In the genomic region with DNA sequence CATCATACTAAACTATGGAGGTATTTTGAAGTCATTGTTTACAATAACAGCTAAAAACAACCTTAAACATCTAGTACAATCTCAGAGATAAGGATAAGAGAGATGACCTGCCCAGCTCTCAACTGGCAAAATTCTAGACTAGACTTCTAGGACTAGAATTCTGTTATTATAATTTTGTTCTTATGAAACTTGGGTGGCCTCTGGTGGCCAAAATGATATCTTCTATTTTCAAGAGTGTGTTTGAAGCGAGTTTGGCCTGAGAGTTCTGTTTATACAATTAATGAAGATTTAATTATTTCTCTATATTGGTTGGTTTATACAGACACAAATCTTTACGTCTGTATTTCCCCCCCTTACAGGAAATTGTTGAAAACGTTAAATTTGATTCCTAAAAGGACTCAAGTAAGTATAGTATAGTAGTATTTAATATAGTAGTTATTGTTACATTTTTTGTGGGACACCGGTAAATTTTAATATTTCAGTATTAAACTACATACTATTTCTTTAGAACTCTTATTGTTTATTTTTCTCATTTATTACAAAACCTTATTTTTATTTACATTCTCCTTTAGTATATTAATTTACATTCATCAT, we compare ENCODE assay signal across 8 cellular contexts. TPM values are rescaled to one million over a fixed set of nuclear protein-coding genes. Genes with fewer than 3 reads are reported as not detected.
DNase-seq lines count a peak whose midpoint lies in the region; ATAC-seq, FAIRE-seq and TF ChIP-seq lines count a peak whose summit lies in the region.

No MANE protein-coding gene starts in this region.

- no peak overlapping the region for H2BK15ac ChIP-seq in neuronal stem cell (ENCODE audit: low read length)

- no peak overlapping the region for H2AK5ac ChIP-seq in neuronal stem cell (ENCODE audit: low read depth, low read length)

- intact Hi-C loops in K562 (cut with micrococcal nuclease) (loop anchor here (1.0 to 5.0 kb wide), 3 partner anchors 35 to 203 kb away; no protein-coding TSS in a partner anchor), tibial artery (cut with DNase I; ENCODE audit: low total_unique reads) (loop anchor here (5.0 kb wide), 1 partner anchor 205 kb away; no protein-coding TSS in a partner anchor)

- no peak overlapping the region for H3K4me3 ChIP-seq in K562
- H3K4me3 ChIP-seq in tibial artery = no peak overlapping the region
- no peak overlapping the region for H3K4me3 ChIP-seq in neuronal stem cell (ENCODE audit: low read length in 2 of 2)

- H4K20me1 ChIP-seq in K562 (replicated peaks; ENCODE audit: control insufficient read depth, insufficient read depth, low read length) = 0 out of 2 replicates have a peak, but pooled peaks cover 12% of the 10 kb centered on the region

- WGBS in K562 (ENCODE audit: insufficient coverage, low coverage, missing lambda C conversion rate) = 24% methylated on average over 4 of the region's 4 CpGs
- no CpG with 5 or more reads among the region's 4 CpGs for WGBS in neuronal stem cell (ENCODE audit: extremely low coverage in 2 of 2, insufficient read length in 2 of 2, insufficient replicate concordance in 1 of 2), 2 donors

- no TSS peak for BruUV-seq in K562 (replicated peaks; lab: Mats Ljungman, UMichigan)

- H2BK5ac ChIP-seq in neuronal stem cell (ENCODE audit: low read length) = no peak overlapping the region

- H3K36me3 ChIP-seq in K562 (ENCODE audit: control insufficient read depth, insufficient read depth, low read length) = peaks cover 34% of the 10 kb centered on the region; the same call in 2 of the 3 replicates
- H3K36me3 ChIP-seq in tibial artery = peaks cover 3% of the 10 kb centered on the region in 3 donors
- H3K36me3 ChIP-seq in neuronal stem cell (replicated peaks in 1 of 2; ENCODE audit: control insufficient read depth in 2 of 2, insufficient read depth in 2 of 2, low read length in 2 of 2) = peaks cover 2 to 37% of the 10 kb centered on the region in 2 donors

- H2AFZ ChIP-seq in K562 (ENCODE audit: low read depth, low read length) (no peak overlapping the region), neuronal stem cell (ENCODE audit: low read length) (no peak overlapping the region)

- H3K14ac ChIP-seq in neuronal stem cell (ENCODE audit: low read length) = no peak overlapping the region

- H3K79me2 ChIP-seq in K562 (ENCODE audit: control insufficient read depth, insufficient read depth, low read length) = peaks cover 89% of the 10 kb centered on the region

- no peak overlapping the region for H3K9ac ChIP-seq in K562 (ENCODE audit: insufficient read depth in 1 of 2, low read depth in 2 of 2, low read length in 2 of 2)
- H3K9ac ChIP-seq in neuronal stem cell (ENCODE audit: low read depth, low read length, poor library complexity) = no peak overlapping the region

- no peak overlapping the region for H4K91ac ChIP-seq in neuronal stem cell (ENCODE audit: low read depth, low read length, poor library complexity)

- no peak overlapping the region for H4K8ac ChIP-seq in neuronal stem cell (ENCODE audit: low read depth, low read length)

- no peak overlapping the region for H3K27ac ChIP-seq in K562 (ENCODE audit: extremely low read depth, low read depth, low read length)
- H3K27ac ChIP-seq in tibial artery = no peak overlapping the region
- no peak overlapping the region for H3K27ac ChIP-seq in neuronal stem cell (replicated peaks; ENCODE audit: low read length)

- H3K4me1 ChIP-seq in K562 (replicated peaks in 1 of 2; ENCODE audit: control insufficient read depth in 2 of 2, insufficient read depth in 2 of 2, low read length in 2 of 2) (peaks cover 3 to 4% of the 10 kb centered on the region in 2 experiments), tibial artery (peaks cover 0 to 17% (median 9%) of the 10 kb centered on the region in 4 donors), neuronal stem cell (ENCODE audit: control insufficient read depth in 2 of 2, insufficient read depth in 1 of 2, low read depth in 1 of 2, low read length in 2 of 2) (peaks cover 0 to 3% of the 10 kb centered on the region in 2 donors)

- no peak for TF ChIP-seq EP300 in K562 (IDR thresholded peaks at IDR 0.05; ENCODE audit: low read length)

- CTCF ChIA-PET in K562 (lab: Yijun Ruan, JAX; ENCODE audit: low intra/inter-chr PET ratio) = interaction anchor here (0.6 to 2.9 kb wide), 5 partner anchors 169 to 1385 kb away, joined by 3 to 27 read pairs (median 3); no protein-coding TSS in a partner anchor

- H3K18ac ChIP-seq in neuronal stem cell (ENCODE audit: low read length) = no peak overlapping the region

- H2BK12ac ChIP-seq in neuronal stem cell (ENCODE audit: low read length) = no peak overlapping the region

- H3K9me1 ChIP-seq in K562 (ENCODE audit: control insufficient read depth, insufficient read depth, low read length) = no peaks in the 10 kb centered on the region

- peak; percentile 78 to 83 for TF ChIP-seq RAD21 in K562 (CRISPR knock-in tag; conservative IDR thresholded peaks at IDR 0.05 in 1 of 2, IDR thresholded peaks at IDR 0.05 in 1 of 2)

- no peak overlapping the region for H3K4ac ChIP-seq in neuronal stem cell (ENCODE audit: low read length)

- H2BK120ac ChIP-seq in neuronal stem cell (ENCODE audit: low read depth, low read length) = no peak overlapping the region

- no peaks in the 10 kb centered on the region for H3K79me1 ChIP-seq in neuronal stem cell (ENCODE audit: low read depth, low read length)

- no peak overlapping the region for H3K4me2 ChIP-seq in K562 (ENCODE audit: insufficient read depth, low read length)
- no peak overlapping the region for H3K4me2 ChIP-seq in neuronal stem cell (ENCODE audit: insufficient read depth, low read length, poor library complexity, severe bottlenecking)

- ATAC-seq in GM18873 (IDR thresholded peaks at IDR 0.05; ENCODE audit: low FRiP score, unreplicated experiment) = peak; percentile 67
- peak; percentile 78 for ATAC-seq in HG03280 (IDR thresholded peaks at IDR 0.05; ENCODE audit: unreplicated experiment)
- ATAC-seq in K562 = peak; percentile 81

- TF ChIP-seq POLR2A in K562 (conservative IDR thresholded peaks at IDR 0.05) = no peak

- DNase-seq in Caki2 (ENCODE audit: low read depth) = peak; percentile 29
- DNase-seq in NCI-H510A treated with DMSO at 0.1 percent for 48 hours (lab: John Stamatoyannopoulos, UW) = peak; percentile 44
- peak in 2 of 4 experiments; percentile 42 to 65 for DNase-seq in K562 (ENCODE audit: extremely low read depth in 1 of 4, low spot score in 3 of 4)
- DNase-seq in iris pigment epithelial cell (ENCODE audit: low read depth) = peak; percentile 46
- no peak for DNase-seq in tibial artery
- no peak for DNase-seq in neuronal stem cell (ENCODE audit: low spot score)

- no peak overlapping the region for H3K23ac ChIP-seq in neuronal stem cell (ENCODE audit: low read depth, low read length, poor library complexity)

- H3K9me3 ChIP-seq in K562 (replicated peaks; ENCODE audit: control insufficient read depth, insufficient read depth, low read depth, low read length) = no peaks in the 10 kb centered on the region
- no peaks in the 10 kb centered on the region for H3K9me3 ChIP-seq in tibial artery
- no peaks in the 10 kb centered on the region for H3K9me3 ChIP-seq in neuronal stem cell (replicated peaks in 1 of 2; ENCODE audit: control insufficient read depth in 2 of 2, insufficient read depth in 1 of 2, low read depth in 1 of 2, low read length in 2 of 2)

- in situ Hi-C loops in Caki2 (cut with HindIII; ENCODE audit: low pct_unique_long_range_greater_than_20kb, low sequenced_read_pairs) = loop anchor here (5.0 to 25.0 kb wide), 2 partner anchors 35 to 195 kb away; a partner anchor contains a TSS
- in situ Hi-C loops in K562 (cut with MboI) = no loop called here

- POLR2A ChIA-PET in K562 (lab: Yijun Ruan, JAX) = interaction anchor here (0.9 to 1.0 kb wide), 2 partner anchors 7 to 32 kb away, joined by 3 to 6 read pairs; no protein-coding TSS in a partner anchor

- no peaks in the 10 kb centered on the region for H3K27me3 ChIP-seq in K562 (ENCODE audit: control insufficient read depth in 2 of 2, insufficient read depth in 2 of 2, low read length in 2 of 2)
- no peaks in the 10 kb centered on the region for H3K27me3 ChIP-seq in tibial artery
- no peaks in the 10 kb centered on the region for H3K27me3 ChIP-seq in neuronal stem cell (ENCODE audit: control insufficient read depth in 3 of 3, insufficient read depth in 3 of 3, low read depth in 1 of 3, low read length in 3 of 3)

- FAIRE-seq in K562 (lab: Jason Lieb, UNC) = peak; percentile 77

- TF ChIP-seq CTCF in K562 (IDR thresholded peaks at IDR 0.05 in 2 of 3, conservative IDR thresholded peaks at IDR 0.05 in 1 of 3; ENCODE audit: insufficient read depth in 2 of 3, low read depth in 1 of 3, low read length in 3 of 3) = peak; percentile 41 to 72 (median 51); a peak in 5 of 6 replicates
- TF ChIP-seq CTCF in tibial artery (IDR thresholded peaks at IDR 0.05) = peak; percentile 53 to 66

RNA-seq across cellular contexts. Expression of a gene that starts 6.4 kb away (rescaled TPM):
- 31.0 and 53.1 TPM in 2 replicates for total RNA-seq in Caki2 (2014; rRNA removed; shearing (Covaris generic); ENCODE audit: low replicate concordance)
- 57.8 and 125 TPM in 2 replicates for total RNA-seq in K562 (2011; cell fraction: chromatin; rRNA removed; ENCODE audit: low replicate concordance)
- 36.4 and 41.7 TPM in 2 replicates for total RNA-seq in K562 (2011; cell fraction: nucleolus; rRNA removed)
- total RNA-seq in K562 (2011; cell fraction: nucleoplasm; rRNA removed) = 71.3 and 122 TPM in 2 replicates
- total RNA-seq in K562 (2014; rRNA removed) = 71.0 and 85.8 TPM in 2 replicates
- 93.2 and 111 TPM in 2 replicates for total RNA-seq in K562 (2014; rRNA removed; fragmentation: Illumina TruSeq; extraction: Trizol)
- 78.3 and 88.7 TPM in 2 replicates for total RNA-seq in K562 (2015; rRNA removed; fragmentation: Illumina TruSeq; extraction: Trizol)
- 64.2 and 66.3 TPM in 2 replicates for total RNA-seq in K562 (2021)
- 91.7 and 112 TPM in 2 replicates for polyA plus RNA-seq in K562 (2011; rRNA removed)
- polyA plus RNA-seq in K562 (2011; cell fraction: cytosol; rRNA removed) = 22.8 and 42.0 TPM in 2 replicates
- polyA plus RNA-seq in K562 (2011; cell fraction: nucleus; rRNA removed) = 104 and 117 TPM in 2 replicates
- polyA plus RNA-seq in K562 (2012) = 48.3 and 66.5 TPM in 2 replicates
- 92.0 and 93.6 TPM in 2 replicates for polyA plus RNA-seq in K562 (2014; fragmentation: Illumina TruSeq; extraction: Trizol)
- polyA plus RNA-seq in K562 (2014; fragmentation: Nextera tagmentation; extraction: Ambion mirVana) = 100 to 1,000 TPM; 105 to 112 TPM
- polyA plus RNA-seq in K562 (2014; rRNA removed) = 85.4 and 97.7 TPM in 2 replicates
- polyA minus RNA-seq in K562 (2011; rRNA and poly(A)+ RNA removed) = 98.5 and 105 TPM in 2 replicates
- 24.2 and 27.6 TPM in 2 replicates for polyA minus RNA-seq in K562 (2011; cell fraction: cytosol; rRNA and poly(A)+ RNA removed)
- polyA minus RNA-seq in K562 (2011; cell fraction: nucleus; rRNA and poly(A)+ RNA removed) = 72.6 and 79.0 TPM in 2 replicates
- polyA plus RNA-seq in neuronal stem cell (2013, experiment 1 of 2) = 81.6 TPM
- 84.1 TPM for polyA plus RNA-seq in neuronal stem cell (2013, experiment 2 of 2)

RNA-seq across cellular contexts. Expression of a gene that starts 6.5 kb away (rescaled TPM):
- total RNA-seq in Caki2 (2014; rRNA removed; shearing (Covaris generic); ENCODE audit: low replicate concordance) = 53.7 and 63.9 TPM in 2 replicates
- 10.0 and 10.6 TPM in 2 replicates for total RNA-seq in K562 (2011; cell fraction: chromatin; rRNA removed; ENCODE audit: low replicate concordance)
- 13.5 and 21.8 TPM in 2 replicates for total RNA-seq in K562 (2011; cell fraction: nucleolus; rRNA removed)
- total RNA-seq in K562 (2011; cell fraction: nucleoplasm; rRNA removed) = 12.1 and 13.6 TPM in 2 replicates
- 36.0 and 46.5 TPM in 2 replicates for total RNA-seq in K562 (2014; rRNA removed)
- total RNA-seq in K562 (2014; rRNA removed; fragmentation: Illumina TruSeq; extraction: Trizol) = 51.0 and 64.9 TPM in 2 replicates
- 57.6 and 66.2 TPM in 2 replicates for total RNA-seq in K562 (2015; rRNA removed; fragmentation: Illumina TruSeq; extraction: Trizol)
- 46.6 and 48.9 TPM in 2 replicates for total RNA-seq in K562 (2021)
- 33.4 and 36.0 TPM in 2 replicates for polyA plus RNA-seq in K562 (2011; rRNA removed)
- 11.8 and 16.9 TPM in 2 replicates for polyA plus RNA-seq in K562 (2011; cell fraction: cytosol; rRNA removed)
- polyA plus RNA-seq in K562 (2011; cell fraction: nucleus; rRNA removed) = 21.2 and 28.0 TPM in 2 replicates
- polyA plus RNA-seq in K562 (2012) = 74.0 and 74.2 TPM in 2 replicates
- 76.9 and 102 TPM in 2 replicates for polyA plus RNA-seq in K562 (2014; fragmentation: Illumina TruSeq; extraction: Trizol)
- polyA plus RNA-seq in K562 (2014; fragmentation: Nextera tagmentation; extraction: Ambion mirVana) = 10 to 100 TPM; 60.1 to 65.9 TPM
- 42.4 and 48.5 TPM in 2 replicates for polyA plus RNA-seq in K562 (2014; rRNA removed)
- polyA minus RNA-seq in K562 (2011; rRNA and poly(A)+ RNA removed) = 22.9 and 28.4 TPM in 2 replicates
- 13.4 and 25.2 TPM in 2 replicates for polyA minus RNA-seq in K562 (2011; cell fraction: cytosol; rRNA and poly(A)+ RNA removed)
- 27.6 and 32.0 TPM in 2 replicates for polyA minus RNA-seq in K562 (2011; cell fraction: nucleus; rRNA and poly(A)+ RNA removed)
- polyA plus RNA-seq in neuronal stem cell (2013, experiment 1 of 2) = 183 TPM
- polyA plus RNA-seq in neuronal stem cell (2013, experiment 2 of 2) = 190 TPM

Comparison
In these comparisons a context has a peak if more than half of its experiments do, and no peak if none do; other contexts are left out.
1. DNase-seq: peak in Caki2 (single experiment), NCI-H510A treated with DMSO at 0.1 percent for 48 hours (single experiment) and iris pigment epithelial cell (single experiment); none in tibial artery (0 of 2) and neuronal stem cell (single experiment).
2. Peak in every context shown above with its lines, with median percentiles within 50 percentile points of each other: ATAC-seq.